Comparison of ENCODE assay signal across 7 cellular contexts in genomic region chr14:68522510-68523325, GRCh38.
DNase-seq lines count a peak whose midpoint lies in the region; ATAC-seq and TF ChIP-seq lines count a peak whose summit lies in the region.

No MANE protein-coding gene starts in this region.

- DNase-seq in Panc1 (ENCODE audit: low read depth, low spot score) (no peak), myocyte (ENCODE audit: low read depth) (peak; percentile 78), transverse colon (no peak), OCI-LY7 (ENCODE audit: low spot score) (no peak), cerebellar cortex (ENCODE audit: low spot score) (no peak), NCI-H510A treated with DMSO at 0.1 percent for 48 hours (lab: John Stamatoyannopoulos, UW) (no peak)

- H2AFZ ChIP-seq in OCI-LY7 (ENCODE audit: low read length): no peak overlapping the region

- H3K4me1 ChIP-seq in Panc1 (ENCODE audit: control insufficient read depth, insufficient read depth, low read length) (no peaks in the 10 kb centered on the region), esophagus (ENCODE audit: control insufficient read depth in 2 of 2, insufficient read depth in 2 of 2, low read length in 1 of 2) (peaks cover 6 to 31% of the 10 kb centered on the region in 2 donors), transverse colon (peaks cover 32 to 71% (median 43%) of the 10 kb centered on the region in 4 donors), OCI-LY7 (ENCODE audit: insufficient read depth, low read length, poor library complexity, severe bottlenecking) (peaks cover 16% of the 10 kb centered on the region)

- no peaks in the 10 kb centered on the region for H3K36me3 ChIP-seq in Panc1 (ENCODE audit: control insufficient read depth, insufficient read depth, low read length)
- H3K36me3 ChIP-seq in esophagus (ENCODE audit: control insufficient read depth in 2 of 2, insufficient read depth in 2 of 2, low read length in 1 of 2): no peaks in the 10 kb centered on the region
- no peaks in the 10 kb centered on the region for H3K36me3 ChIP-seq in transverse colon
- H3K36me3 ChIP-seq in OCI-LY7 (ENCODE audit: insufficient read depth, low read length): no peaks in the 10 kb centered on the region

- in situ Hi-C loops in Panc1 (cut with HindIII; ENCODE audit: low pct_unique_long_range_greater_than_20kb, low sequenced_read_pairs) (no loop called here), transverse colon (cut with MboI; ENCODE audit: low pct_ligation_motif_present in 1 of 4, low pct_unique_long_range_greater_than_20kb in 1 of 4, low sequenced_read_pairs in 3 of 4) (no loop called here)

- TF ChIP-seq POLR2A in transverse colon (IDR thresholded peaks at IDR 0.05): no peak

- intact Hi-C loops in Panc1 (cut with micrococcal nuclease; ENCODE audit: unreplicated experiment) (no loop called here), transverse colon (cut with DNase I; ENCODE audit: low total_unique reads) (loop anchor here (10.0 kb wide), 1 partner anchor 378 kb away; no protein-coding TSS in a partner anchor), OCI-LY7 (cut with micrococcal nuclease; ENCODE audit: unreplicated experiment) (no loop called here)

- POLR2A ChIA-PET in Panc1 (lab: Charles Lee) (no interaction called here), OCI-LY7 (lab: Charles Lee) (interaction anchor here (0.7 to 6.6 kb wide), 5 partner anchors 9 to 78 kb away, joined by 3 to 55 read pairs (median 4); no protein-coding TSS in a partner anchor)

- no peak overlapping the region for H3K4me2 ChIP-seq in OCI-LY7 (ENCODE audit: low read length)

- H3K79me2 ChIP-seq in OCI-LY7 (ENCODE audit: insufficient read depth, low read depth, low read length): no peaks in the 10 kb centered on the region

- TF ChIP-seq CTCF in Panc1 (IDR thresholded peaks at IDR 0.05) (no peak), transverse colon (IDR thresholded peaks at IDR 0.05) (no peak), OCI-LY7 (conservative IDR thresholded peaks at IDR 0.05; ENCODE audit: low read length) (no peak)

- CTCF ChIA-PET in Panc1 (lab: Charles Lee) (no interaction called here), OCI-LY7 (lab: Charles Lee; ENCODE audit: unreplicated experiment) (no interaction called here)

- 41 to 58% methylated on average over 5 of the region's 5 CpGs for WGBS in esophagus, 2 donors
- WGBS in transverse colon (ENCODE audit: low coverage in 1 of 2), 2 donors: 40 to 69% methylated on average over 1 to 5 of the region's 5 CpGs

- H4K20me1 ChIP-seq in OCI-LY7 (ENCODE audit: insufficient read depth, low read length): no peaks in the 10 kb centered on the region

- no peak for TF ChIP-seq EP300 in transverse colon (IDR thresholded peaks at IDR 0.05; ENCODE audit: low read depth)

- H3K27ac ChIP-seq in Panc1 (ENCODE audit: low read length) (peak overlapping the region; percentile 39; the same call in 1 of the 2 replicates), esophagus (ENCODE audit: low read depth in 2 of 2, low read length in 1 of 2) (peak overlapping the region; percentile 56 to 94), transverse colon (peak overlapping the region; percentile 61 to 75 (median 70)), OCI-LY7 (ENCODE audit: low read depth, low read length, poor library complexity, severe bottlenecking) (no peak overlapping the region)

- no peak for ATAC-seq in Panc1

- BruUV-seq in Panc1 (replicated peaks; lab: Mats Ljungman, UMichigan) (no TSS peak), OCI-LY7 (replicated peaks; lab: Mats Ljungman, UMichigan) (no TSS peak)

- H3K27me3 ChIP-seq in Panc1 (ENCODE audit: control insufficient read depth, insufficient read depth, low read length) (no peaks in the 10 kb centered on the region), esophagus (ENCODE audit: control insufficient read depth in 1 of 2, insufficient read depth in 2 of 2, low read length in 2 of 2) (no peaks in the 10 kb centered on the region), transverse colon (no peaks in the 10 kb centered on the region)

- no peaks in the 10 kb centered on the region for H3K9me2 ChIP-seq in OCI-LY7 (ENCODE audit: insufficient read depth, low read length)

- H3K9me3 ChIP-seq in Panc1 (ENCODE audit: control insufficient read depth, insufficient read depth, low read depth, low read length) (no peaks in the 10 kb centered on the region), esophagus (ENCODE audit: control insufficient read depth in 2 of 2, insufficient read depth in 1 of 2, low read depth in 1 of 2, low read length in 1 of 2) (no peaks in the 10 kb centered on the region), transverse colon (no peaks in the 10 kb centered on the region), OCI-LY7 (ENCODE audit: low read length) (no peaks in the 10 kb centered on the region)

- no peak overlapping the region for H3K4me3 ChIP-seq in Panc1 (ENCODE audit: low read depth in 2 of 2, low read length in 2 of 2)
- H3K4me3 ChIP-seq in esophagus (ENCODE audit: low read depth in 1 of 2, low read length in 2 of 2): no peak overlapping the region
- H3K4me3 ChIP-seq in transverse colon: no peak overlapping the region
- H3K4me3 ChIP-seq in OCI-LY7 (ENCODE audit: low read depth, low read length, poor library complexity, severe bottlenecking): no peak overlapping the region
